Comparison of ENCODE assay signal across 1 cellular context in genomic region chr4:142474398-142475087, GRCh38.
TF ChIP-seq lines count a peak whose summit lies in the region.

No MANE protein-coding gene starts in this region.

TF ChIP-seq in HepG2, 621 proteins besides CTCF, POLR2A, EP300 and RAD21:
- TF ChIP-seq BCL3 (CRISPR knock-in tag; IDR thresholded peaks at IDR 0.05) (no peak), GATAD1 (CRISPR knock-in tag; IDR thresholded peaks at IDR 0.05) (no peak), ZNF280B (CRISPR knock-in tag; IDR thresholded peaks at IDR 0.05; ENCODE audit: borderline replicate concordance) (no peak), PAX8 (CRISPR knock-in tag; IDR thresholded peaks at IDR 0.05; ENCODE audit: borderline replicate concordance) (no peak), ELF3 (CRISPR knock-in tag; IDR thresholded peaks at IDR 0.05) (no peak), ZBTB20 (CRISPR knock-in tag; IDR thresholded peaks at IDR 0.05; ENCODE audit: borderline replicate concordance, low read depth) (no peak), HNRNPH1 (optimal IDR thresholded peaks at IDR 0.05; ENCODE audit: low read depth, low read length) (no peak), ZNF530 (CRISPR knock-in tag; IDR thresholded peaks at IDR 0.05; ENCODE audit: low read depth) (no peak), MLLT10 (CRISPR knock-in tag; IDR thresholded peaks at IDR 0.05) (no peak), ZHX1 (CRISPR knock-in tag; IDR thresholded peaks at IDR 0.05; ENCODE audit: low read depth) (no peak), NCOA5 (CRISPR knock-in tag; IDR thresholded peaks at IDR 0.05) (no peak), NFIC (IDR thresholded peaks at IDR 0.05; ENCODE audit: low read length) (no peak), ZNF766 (CRISPR knock-in tag; IDR thresholded peaks at IDR 0.05; ENCODE audit: borderline replicate concordance) (no peak), ZNF780A (CRISPR knock-in tag; IDR thresholded peaks at IDR 0.05) (no peak)
- TF ChIP-seq, protein P1, sequence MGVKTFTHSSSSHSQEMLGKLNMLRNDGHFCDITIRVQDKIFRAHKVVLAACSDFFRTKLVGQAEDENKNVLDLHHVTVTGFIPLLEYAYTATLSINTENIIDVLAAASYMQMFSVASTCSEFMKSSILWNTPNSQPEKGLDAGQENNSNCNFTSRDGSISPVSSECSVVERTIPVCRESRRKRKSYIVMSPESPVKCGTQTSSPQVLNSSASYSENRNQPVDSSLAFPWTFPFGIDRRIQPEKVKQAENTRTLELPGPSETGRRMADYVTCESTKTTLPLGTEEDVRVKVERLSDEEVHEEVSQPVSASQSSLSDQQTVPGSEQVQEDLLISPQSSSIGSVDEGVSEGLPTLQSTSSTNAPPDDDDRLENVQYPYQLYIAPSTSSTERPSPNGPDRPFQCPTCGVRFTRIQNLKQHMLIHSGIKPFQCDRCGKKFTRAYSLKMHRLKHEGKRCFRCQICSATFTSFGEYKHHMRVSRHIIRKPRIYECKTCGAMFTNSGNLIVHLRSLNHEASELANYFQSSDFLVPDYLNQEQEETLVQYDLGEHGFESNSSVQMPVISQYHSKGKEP (CRISPR knock-in tag; IDR thresholded peaks at IDR 0.05) = no peak
- TF ChIP-seq, protein P2, sequence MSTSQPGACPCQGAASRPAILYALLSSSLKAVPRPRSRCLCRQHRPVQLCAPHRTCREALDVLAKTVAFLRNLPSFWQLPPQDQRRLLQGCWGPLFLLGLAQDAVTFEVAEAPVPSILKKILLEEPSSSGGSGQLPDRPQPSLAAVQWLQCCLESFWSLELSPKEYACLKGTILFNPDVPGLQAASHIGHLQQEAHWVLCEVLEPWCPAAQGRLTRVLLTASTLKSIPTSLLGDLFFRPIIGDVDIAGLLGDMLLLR (CRISPR knock-in tag; IDR thresholded peaks at IDR 0.05) = no peak
- TF ChIP-seq, protein P3, sequence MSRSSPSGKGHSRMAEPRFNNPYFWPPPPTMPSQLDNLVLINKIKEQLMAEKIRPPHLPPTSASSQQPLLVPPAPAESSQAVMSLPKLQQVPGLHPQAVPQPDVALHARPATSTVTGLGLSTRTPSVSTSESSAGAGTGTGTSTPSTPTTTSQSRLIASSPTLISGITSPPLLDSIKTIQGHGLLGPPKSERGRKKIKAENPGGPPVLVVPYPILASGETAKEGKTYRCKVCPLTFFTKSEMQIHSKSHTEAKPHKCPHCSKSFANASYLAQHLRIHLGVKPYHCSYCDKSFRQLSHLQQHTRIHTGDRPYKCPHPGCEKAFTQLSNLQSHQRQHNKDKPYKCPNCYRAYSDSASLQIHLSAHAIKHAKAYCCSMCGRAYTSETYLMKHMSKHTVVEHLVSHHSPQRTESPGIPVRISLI (CRISPR knock-in tag; IDR thresholded peaks at IDR 0.05; ENCODE audit: borderline replicate concordance) = no peak
